ENCODE assay signal across 9 cellular contexts in genomic region chr19:4108767-4109625, GRCh38. TPM values are rescaled to one million over a fixed set of nuclear protein-coding genes. Genes with fewer than 3 reads are reported as not detected.
DNase-seq lines count a peak whose midpoint lies in the region; ATAC-seq and TF ChIP-seq lines count a peak whose summit lies in the region.
"Had no signal": no experiment of that assay in that cellular context is flagged by ENCODE, and none has a peak within 500 bp of the region (broad histone marks: within the 10 kb centered on the region; RNA-seq: fewer than 3 reads in every experiment).

No MANE protein-coding gene starts in this region.

- no peak overlapping the region for H2BK5ac ChIP-seq in neuronal stem cell (ENCODE audit: low read length)

- no peak overlapping the region for H3K4me2 ChIP-seq in neuronal stem cell (ENCODE audit: insufficient read depth, low read length, poor library complexity, severe bottlenecking)

- no peak overlapping the region for H4K91ac ChIP-seq in neuronal stem cell (ENCODE audit: low read depth, low read length, poor library complexity)

- no peak overlapping the region for H2AK5ac ChIP-seq in neuronal stem cell (ENCODE audit: low read depth, low read length)

- H3K4me3 ChIP-seq in neuronal stem cell (ENCODE audit: low read length in 2 of 2) = no peak overlapping the region

- no peak overlapping the region for H3K23ac ChIP-seq in neuronal stem cell (ENCODE audit: low read depth, low read length, poor library complexity)

- H3K9me3 ChIP-seq in neuronal stem cell (replicated peaks in 1 of 2; ENCODE audit: control insufficient read depth in 2 of 2, insufficient read depth in 1 of 2, low read depth in 1 of 2, low read length in 2 of 2) = no peaks in the 10 kb centered on the region

- H2BK15ac ChIP-seq in neuronal stem cell (ENCODE audit: low read length) = no peak overlapping the region

- H3K27me3 ChIP-seq in neuronal stem cell (ENCODE audit: control insufficient read depth in 3 of 3, insufficient read depth in 3 of 3, low read depth in 1 of 3, low read length in 3 of 3) = no peaks in the 10 kb centered on the region

- no peak overlapping the region for H2AFZ ChIP-seq in neuronal stem cell (ENCODE audit: low read length)

- WGBS in neuronal stem cell (ENCODE audit: extremely low coverage in 2 of 2, insufficient read length in 2 of 2, insufficient replicate concordance in 1 of 2), 2 donors = no CpG with 5 or more reads among the region's 35 CpGs

- no peak overlapping the region for H3K4ac ChIP-seq in neuronal stem cell (ENCODE audit: low read length)

- no peak overlapping the region for H3K18ac ChIP-seq in neuronal stem cell (ENCODE audit: low read length)

- peak overlapping the region; percentile 34 for H3K9ac ChIP-seq in neuronal stem cell (ENCODE audit: low read depth, low read length, poor library complexity)

- no peak overlapping the region for H3K14ac ChIP-seq in neuronal stem cell (ENCODE audit: low read length)

- peaks cover 9% of the 10 kb centered on the region for H3K79me1 ChIP-seq in neuronal stem cell (ENCODE audit: low read depth, low read length)

- no peak overlapping the region for H3K27ac ChIP-seq in neuronal stem cell (replicated peaks; ENCODE audit: low read length)

- peaks cover 60 to 88% of the 10 kb centered on the region in 2 donors for H3K36me3 ChIP-seq in neuronal stem cell (replicated peaks in 1 of 2; ENCODE audit: control insufficient read depth in 2 of 2, insufficient read depth in 2 of 2, low read length in 2 of 2)

- H3K4me1 ChIP-seq in neuronal stem cell (ENCODE audit: control insufficient read depth in 2 of 2, insufficient read depth in 1 of 2, low read depth in 1 of 2, low read length in 2 of 2) = no peaks in the 10 kb centered on the region

- peak; percentile 51 to 52 for DNase-seq in activated CD8-positive, alpha-beta memory T cell treated with anti-CD3 and anti-CD28 coated beads for 4 hours (ENCODE audit: low read depth in 2 of 2)
- no peak for DNase-seq in neuronal stem cell (ENCODE audit: low spot score)
- DNase-seq in NCI-H2227 treated with DMSO at 0.1 percent for 48 hours (lab: John Stamatoyannopoulos, UW) = no peak
- no peak for DNase-seq in ureter (ENCODE audit: low spot score)
- no peak for DNase-seq in COLO829 (ENCODE audit: low spot score)
- no peak for DNase-seq in erythroblast (lab: John Stamatoyannopoulos, UW)

- H4K8ac ChIP-seq in neuronal stem cell (ENCODE audit: low read depth, low read length) = no peak overlapping the region

- TF ChIP-seq POLR2A in erythroblast (IDR thresholded peaks at IDR 0.05; ENCODE audit: low read length) = no peak

- ATAC-seq in GM18861 (IDR thresholded peaks at IDR 0.05; ENCODE audit: unreplicated experiment) = peak; percentile 57
- ATAC-seq in HG03439 (IDR thresholded peaks at IDR 0.05; ENCODE audit: unreplicated experiment) = peak; percentile 51

- no peak overlapping the region for H2BK12ac ChIP-seq in neuronal stem cell (ENCODE audit: low read length)

- no peak overlapping the region for H2BK120ac ChIP-seq in neuronal stem cell (ENCODE audit: low read depth, low read length)

RNA-seq across cellular contexts. Expression of gene MAP2K2, which starts 14.9 kb away (rescaled TPM):
- polyA plus RNA-seq in neuronal stem cell (2013, experiment 1 of 2) = 165 TPM
- 164 TPM for polyA plus RNA-seq in neuronal stem cell (2013, experiment 2 of 2)
- 103 TPM for total RNA-seq in ureter

RNA-seq across cellular contexts. Expression of gene ZBTB7A, which starts 42.3 kb away (rescaled TPM):
- 9.3 TPM for polyA plus RNA-seq in neuronal stem cell (2013, experiment 1 of 2)
- polyA plus RNA-seq in neuronal stem cell (2013, experiment 2 of 2) = 10.2 TPM
- 63.8 TPM for total RNA-seq in ureter

RNA-seq across cellular contexts. Expression of gene CREB3L3, which starts 44.4 kb away (rescaled TPM):
- 0.11 TPM for polyA plus RNA-seq in neuronal stem cell (2013, experiment 1 of 2)
- polyA plus RNA-seq in neuronal stem cell (2013, experiment 2 of 2) = 0.07 TPM
- total RNA-seq in ureter = not detected
- total RNA-seq: skeletal muscle tissue had no signal

Comparison
In these comparisons a context has a peak if more than half of its experiments do, and no peak if none do; other contexts are left out.
1. DNase-seq: peak in activated CD8-positive, alpha-beta memory T cell treated with anti-CD3 and anti-CD28 coated beads for 4 hours (2 of 2); none in neuronal stem cell (single experiment), NCI-H2227 treated with DMSO at 0.1 percent for 48 hours (single experiment), ureter (single experiment), COLO829 (single experiment) and erythroblast (0 of 2).